7 cellular contexts compared by ENCODE assay signal in the genomic region with DNA sequence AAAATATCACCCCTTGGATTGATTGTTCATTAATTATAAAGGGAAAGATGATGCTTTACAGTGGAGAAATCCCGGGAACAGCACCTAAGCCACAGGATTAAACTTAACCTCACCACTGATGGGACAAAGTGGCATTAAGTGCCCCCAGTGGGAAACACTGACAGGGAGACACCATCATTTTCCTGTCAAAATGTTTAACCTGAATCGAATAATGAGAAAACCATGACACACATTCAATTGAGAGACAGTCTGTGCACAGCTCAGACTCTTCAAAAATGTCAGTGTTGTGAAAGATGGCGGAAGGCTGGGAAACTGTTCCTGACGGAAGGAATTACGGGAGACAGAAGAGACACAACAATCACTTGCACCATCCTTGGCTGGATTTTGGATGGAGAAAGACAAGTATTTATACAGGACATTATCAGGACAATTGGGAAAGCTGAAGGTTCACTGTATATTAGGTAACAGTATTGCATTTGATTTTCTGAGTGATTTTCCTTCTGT.
"Had no signal": no experiment of that assay in that cellular context is flagged by ENCODE, and none has a peak within 500 bp of the region (broad histone marks: within the 10 kb centered on the region; RNA-seq: fewer than 3 reads in every experiment).

No MANE protein-coding gene starts in this region.

- H3K27ac Mint-ChIP-seq: GM23338, HFFc6 had no signal

- H3K4me3 Mint-ChIP-seq: GM23338, HFFc6 had no signal

- H3K36me3 ChIP-seq: HAP-1 had no signal

- DNase-seq: H7, HFFc6, IMR-90 had no signal

- H3K4me3 ChIP-seq: GM23338, HAP-1, K562 had no signal

- H3K9me3 ChIP-seq: HAP-1 had no signal

- H3K4me2 ChIP-seq: GM23338 had no signal

- H3K4me1 ChIP-seq: HAP-1 had no signal

- ATAC-seq: GM23338, HCT116, K562 had no signal

- H3K4me1 Mint-ChIP-seq: GM23338 had no signal

- H2AFZ ChIP-seq: GM23338 had no signal
